Comparison of ENCODE assay signal across 19 cellular contexts in genomic region chr1:40595623-40596022, GRCh38.
A peak's percentile ranks its signal among the peaks of the same experiment; 100 is the strongest.
DNase-seq lines count a peak whose midpoint lies in the region; ATAC-seq, FAIRE-seq and TF ChIP-seq lines count a peak whose summit lies in the region.
"Had no signal": no experiment of that assay in that cellular context is flagged by ENCODE, and none has a peak within 500 bp of the region (broad histone marks: within the 10 kb centered on the region; RNA-seq: fewer than 3 reads in every experiment).

No MANE protein-coding gene starts in this region.

- in situ Hi-C loops in IMR-90 (cut with MboI; ENCODE audit: low sequenced_read_pairs): no loop called here
- in situ Hi-C loops in K562 (cut with MboI): no loop called here

- FAIRE-seq in K562 (lab: Jason Lieb, UNC): no peak
- FAIRE-seq: D721Med, G401.6 had no signal

- TF ChIP-seq POLR2A in IMR-90 (IDR thresholded peaks at IDR 0.05; ENCODE audit: low read depth, low read length): no peak
- TF ChIP-seq POLR2A in K562 (conservative IDR thresholded peaks at IDR 0.05): no peak

- H3K4ac ChIP-seq in IMR-90 (ENCODE audit: low read depth, low read length): no peak overlapping the region

- no peak overlapping the region for H3K14ac ChIP-seq in IMR-90 (replicated peaks; ENCODE audit: low read depth, low read length)

- H4K20me1 ChIP-seq in IMR-90 (ENCODE audit: insufficient read depth, low read length): no peaks in the 10 kb centered on the region
- no peaks in the 10 kb centered on the region for H4K20me1 ChIP-seq in OCI-LY7 (ENCODE audit: insufficient read depth, low read length)
- H4K20me1 ChIP-seq in K562 (replicated peaks; ENCODE audit: control insufficient read depth, insufficient read depth, low read length): no peaks in the 10 kb centered on the region

- no peak overlapping the region for H3K27ac ChIP-seq in IMR-90 (ENCODE audit: insufficient read depth, low read length)
- no peak overlapping the region for H3K27ac ChIP-seq in OCI-LY7 (ENCODE audit: low read depth, low read length, poor library complexity, severe bottlenecking)
- no peak overlapping the region for H3K27ac ChIP-seq in K562 (ENCODE audit: extremely low read depth, low read depth, low read length)
- H3K27ac ChIP-seq: 22Rv1 had no signal

- no peak overlapping the region for H4K5ac ChIP-seq in IMR-90 (ENCODE audit: low read depth, low read length)

- POLR2A ChIA-PET in activated CD4-positive, alpha-beta T cell treated with anti-CD3 and anti-CD28 coated beads for 36 hours (lab: Charles Lee): no interaction called here
- POLR2A ChIA-PET in IMR-90 (lab: Charles Lee; ENCODE audit: unreplicated experiment) (no interaction called here), OCI-LY7 (lab: Charles Lee) (no interaction called here), K562 (lab: Yijun Ruan, JAX) (interaction anchor here (2.3 kb wide), 1 partner anchor 8 kb away, joined by 7 read pairs; no protein-coding TSS in a partner anchor)

- CTCF ChIA-PET in activated CD4-positive, alpha-beta T cell treated with anti-CD3 and anti-CD28 coated beads for 36 hours (lab: Charles Lee): interaction anchor here (0.9 to 1.0 kb wide), 2 partner anchors 11 to 354 kb away, joined by 3 to 5 read pairs; no protein-coding TSS in a partner anchor
- CTCF ChIA-PET in IMR-90 (lab: Yijun Ruan, JAX) (no interaction called here), OCI-LY7 (lab: Charles Lee; ENCODE audit: unreplicated experiment) (no interaction called here), K562 (lab: Yijun Ruan, JAX; ENCODE audit: low intra/inter-chr PET ratio) (no interaction called here)

- TF ChIP-seq CTCF in IMR-90 (conservative IDR thresholded peaks at IDR 0.05; ENCODE audit: low read depth, low read length): no peak
- TF ChIP-seq CTCF in OCI-LY7 (conservative IDR thresholded peaks at IDR 0.05; ENCODE audit: low read length): peak; percentile 34; the same call in 1 of the 2 replicates
- TF ChIP-seq CTCF in K562 (IDR thresholded peaks at IDR 0.05 in 2 of 3, conservative IDR thresholded peaks at IDR 0.05 in 1 of 3; ENCODE audit: insufficient read depth in 2 of 3, low read depth in 1 of 3, low read length in 3 of 3): 0 out of 6 replicates have a peak, but pooled peaks of 1 of the 3 experiments have one; percentile 21

- no peaks in the 10 kb centered on the region for H3K79me1 ChIP-seq in IMR-90 (ENCODE audit: low read depth in 1 of 2, low read length in 2 of 2)

- H3K4me3 ChIP-seq in IMR-90 (ENCODE audit: insufficient read depth, low read depth, low read length) (no peak overlapping the region), OCI-LY7 (ENCODE audit: low read depth, low read length, poor library complexity, severe bottlenecking) (no peak overlapping the region), K562 (no peak overlapping the region)
- H3K4me3 ChIP-seq: GM23338 had no signal

- H2BK20ac ChIP-seq in IMR-90 (ENCODE audit: low read depth, low read length): no peak overlapping the region

- no peak for ATAC-seq in activated CD4-positive, alpha-beta T cell treated with anti-CD3 and anti-CD28 coated beads for 36 hours
- ATAC-seq in IMR-90 (ENCODE audit: low read depth) (no peak), K562 (peak; percentile 76), GM18867 (IDR thresholded peaks at IDR 0.05; ENCODE audit: unreplicated experiment) (no peak)
- ATAC-seq: CD8-positive, alpha-beta T cell; GM23338 had no signal

- H3K9ac ChIP-seq in IMR-90 (ENCODE audit: low read depth, low read length) (no peak overlapping the region), K562 (ENCODE audit: insufficient read depth in 1 of 2, low read depth in 2 of 2, low read length in 2 of 2) (no peak overlapping the region)

- H3K27ac Mint-ChIP-seq in activated CD4-positive, alpha-beta T cell treated with anti-CD3 and anti-CD28 coated beads for 36 hours: no peak overlapping the region
- H3K27ac Mint-ChIP-seq: CD14-positive monocyte; CD8-positive, alpha-beta T cell; GM23338 had no signal

- H3K4me1 ChIP-seq in IMR-90 (ENCODE audit: control insufficient read depth, insufficient read depth, low read length) (no peaks in the 10 kb centered on the region), OCI-LY7 (ENCODE audit: insufficient read depth, low read length, poor library complexity, severe bottlenecking) (no peaks in the 10 kb centered on the region), K562 (replicated peaks in 1 of 2; ENCODE audit: control insufficient read depth in 2 of 2, insufficient read depth in 2 of 2, low read length in 2 of 2) (0 out of 5 replicates have a peak, but pooled peaks cover 0 to 3% of the 10 kb centered on the region in 2 experiments)

- H2BK15ac ChIP-seq in IMR-90 (ENCODE audit: low read depth, low read length): no peak overlapping the region

- H3K4me2 ChIP-seq in IMR-90 (ENCODE audit: low read depth, low read length): no peak overlapping the region
- no peak overlapping the region for H3K4me2 ChIP-seq in OCI-LY7 (ENCODE audit: low read length)
- H3K4me2 ChIP-seq in K562 (ENCODE audit: insufficient read depth, low read length): no peak overlapping the region
- H3K4me2 ChIP-seq: GM23338 had no signal

- H3K27me3 ChIP-seq in IMR-90 (ENCODE audit: control insufficient read depth, insufficient read depth, low read length) (peaks cover 2% of the 10 kb centered on the region; the same call in 1 of the 2 replicates), K562 (ENCODE audit: control insufficient read depth in 2 of 2, insufficient read depth in 2 of 2, low read length in 2 of 2) (no peaks in the 10 kb centered on the region)

- H3K4me1 Mint-ChIP-seq in activated CD4-positive, alpha-beta T cell treated with anti-CD3 and anti-CD28 coated beads for 36 hours: peaks cover 4% of the 10 kb centered on the region
- H3K4me1 Mint-ChIP-seq: GM23338 had no signal

- H3K9me1 ChIP-seq in IMR-90 (ENCODE audit: insufficient read depth, low read length): no peaks in the 10 kb centered on the region
- H3K9me1 ChIP-seq in K562 (ENCODE audit: control insufficient read depth, insufficient read depth, low read length): no peaks in the 10 kb centered on the region

- H3K36me3 Mint-ChIP-seq in activated CD4-positive, alpha-beta T cell treated with anti-CD3 and anti-CD28 coated beads for 36 hours (ENCODE audit: low read depth): no peaks in the 10 kb centered on the region
- H3K36me3 Mint-ChIP-seq: CD14-positive monocyte; CD8-positive, alpha-beta T cell had no signal

- peak; percentile 16 for DNase-seq in activated CD4-positive, alpha-beta T cell treated with anti-CD3 and anti-CD28 coated beads for 36 hours
- no peak for DNase-seq in activated CD4-positive, alpha-beta T cell treated with anti-CD3 and anti-CD28 coated beads, Interleukin-2, amount 50 U/mL, for 1 hour
- no peak for DNase-seq in IMR-90
- peak; percentile 16 for DNase-seq in OCI-LY7 (ENCODE audit: low spot score)
- peak in 1 of 4 experiments; percentile 30 for DNase-seq in K562 (ENCODE audit: extremely low read depth in 1 of 4, low spot score in 3 of 4)
- no peak for DNase-seq in midbrain (lab: John Stamatoyannopoulos, UW)
- DNase-seq in NCI-H748 treated with DMSO at 0.1 percent for 48 hours (lab: John Stamatoyannopoulos, UW): no peak
- DNase-seq: CD8-positive, alpha-beta T cell; COR-L47; DMS153; DMS79 treated with DMSO at 0.1 percent for 48 hours; EL; H7 had no signal

- H3K79me2 ChIP-seq in OCI-LY7 (ENCODE audit: insufficient read depth, low read depth, low read length): no peaks in the 10 kb centered on the region
- no peaks in the 10 kb centered on the region for H3K79me2 ChIP-seq in K562 (ENCODE audit: control insufficient read depth, insufficient read depth, low read length)

- H2AFZ ChIP-seq in IMR-90 (replicated peaks; ENCODE audit: low read length, poor library complexity) (no peak overlapping the region), OCI-LY7 (ENCODE audit: low read length) (no peak overlapping the region), K562 (ENCODE audit: low read depth, low read length) (no peak overlapping the region)
- H2AFZ ChIP-seq: GM23338 had no signal

- H3K36me3 ChIP-seq in IMR-90 (ENCODE audit: control insufficient read depth, insufficient read depth, low read length) (no peaks in the 10 kb centered on the region), OCI-LY7 (ENCODE audit: insufficient read depth, low read length) (no peaks in the 10 kb centered on the region), K562 (ENCODE audit: control insufficient read depth, insufficient read depth, low read length) (no peaks in the 10 kb centered on the region)

- TF ChIP-seq RAD21 in IMR-90 (IDR thresholded peaks at IDR 0.05; ENCODE audit: low read length) (no peak), K562 (CRISPR knock-in tag; conservative IDR thresholded peaks at IDR 0.05 in 1 of 2, IDR thresholded peaks at IDR 0.05 in 1 of 2) (peak in 1 of 2 experiments; percentile 36; a peak in 1 of 4 replicates)

- no peak overlapping the region for H2BK120ac ChIP-seq in IMR-90 (ENCODE audit: low read depth, low read length)

- no peaks in the 10 kb centered on the region for H3K9me2 ChIP-seq in OCI-LY7 (ENCODE audit: insufficient read depth, low read length)

- no peaks in the 10 kb centered on the region for H3K9me3 ChIP-seq in IMR-90 (ENCODE audit: control insufficient read depth, insufficient read depth, low read length)
- no peaks in the 10 kb centered on the region for H3K9me3 ChIP-seq in OCI-LY7 (ENCODE audit: low read length)
- H3K9me3 ChIP-seq in K562 (replicated peaks; ENCODE audit: control insufficient read depth, insufficient read depth, low read depth, low read length): no peaks in the 10 kb centered on the region

- dilution Hi-C loops in IMR-90 (cut with HindIII; ENCODE audit: low sequenced_read_pairs, unreplicated experiment): no loop called here

- H4K91ac ChIP-seq in IMR-90 (ENCODE audit: insufficient read depth, low read depth, low read length): no peak overlapping the region

- peak overlapping the region; percentile 55 for H2AK9ac ChIP-seq in IMR-90 (replicated peaks; ENCODE audit: low read depth, low read length, poor library complexity)

- H3K23ac ChIP-seq in IMR-90 (ENCODE audit: low read depth, low read length): no peak overlapping the region

- intact Hi-C loops in activated CD4-positive, alpha-beta T cell treated with anti-CD3 and anti-CD28 coated beads for 36 hours (cut with DNase I, micrococcal nuclease): no loop called here
- intact Hi-C loops in IMR-90 (cut with micrococcal nuclease): no loop called here
- intact Hi-C loops in OCI-LY7 (cut with micrococcal nuclease; ENCODE audit: unreplicated experiment): no loop called here
- intact Hi-C loops in K562 (cut with micrococcal nuclease): no loop called here

- no peak overlapping the region for H3K18ac ChIP-seq in IMR-90 (ENCODE audit: low read depth, low read length)

- no peaks in the 10 kb centered on the region for H3K9me3 Mint-ChIP-seq in activated CD4-positive, alpha-beta T cell treated with anti-CD3 and anti-CD28 coated beads for 36 hours (ENCODE audit: low read depth)
- H3K9me3 Mint-ChIP-seq: CD8-positive, alpha-beta T cell had no signal

- no peak overlapping the region for H4K8ac ChIP-seq in IMR-90 (ENCODE audit: low read depth in 2 of 2, low read length in 2 of 2)

- TF ChIP-seq EP300 in K562 (IDR thresholded peaks at IDR 0.05; ENCODE audit: low read length): no peak

- WGBS in IMR-90 (ENCODE audit: extremely low coverage in 2 of 2, insufficient read length in 1 of 2), 2 experiments: 67% methylated on average over 3 of the region's 7 CpGs; no CpG with 5 or more reads in 1 of the 2 experiments
- WGBS in K562 (ENCODE audit: insufficient coverage, low coverage, missing lambda C conversion rate): 30% methylated on average over 7 of the region's 7 CpGs

- no peak overlapping the region for H3K56ac ChIP-seq in IMR-90 (ENCODE audit: extremely low read depth, insufficient read depth, low read length)

- H3K4me3 Mint-ChIP-seq in activated CD4-positive, alpha-beta T cell treated with anti-CD3 and anti-CD28 coated beads for 36 hours: no peak overlapping the region
- H3K4me3 Mint-ChIP-seq: CD14-positive monocyte; CD8-positive, alpha-beta T cell; GM23338 had no signal

- peaks cover 3% of the 10 kb centered on the region for H3K27me3 Mint-ChIP-seq in activated CD4-positive, alpha-beta T cell treated with anti-CD3 and anti-CD28 coated beads for 36 hours

- no peak overlapping the region for H2BK5ac ChIP-seq in IMR-90 (ENCODE audit: low read depth, low read length, poor library complexity, severe bottlenecking)

- BruUV-seq in IMR-90 (replicated peaks; lab: Mats Ljungman, UMichigan): no TSS peak
- no TSS peak for BruUV-seq in OCI-LY7 (replicated peaks; lab: Mats Ljungman, UMichigan)
- no TSS peak for BruUV-seq in K562 (replicated peaks; lab: Mats Ljungman, UMichigan)

- no peak overlapping the region for H2AK5ac ChIP-seq in IMR-90 (ENCODE audit: low read depth, low read length)

Comparison
In these comparisons a context has a peak if more than half of its experiments do, and no peak if none do; other contexts are left out.
1. DNase-seq: peak in activated CD4-positive, alpha-beta T cell treated with anti-CD3 and anti-CD28 coated beads for 36 hours (single experiment) and OCI-LY7 (single experiment); none in activated CD4-positive, alpha-beta T cell treated with anti-CD3 and anti-CD28 coated beads, Interleukin-2, amount 50 U/mL, for 1 hour (single experiment), IMR-90 (single experiment), midbrain (single experiment) and NCI-H748 treated with DMSO at 0.1 percent for 48 hours (single experiment).